ENCODE assay signal across 1 cellular context in genomic region chr16:83995756-83996155, GRCh38.
TF ChIP-seq lines count a peak whose summit lies in the region.

No MANE protein-coding gene starts in this region.

TF ChIP-seq in HCT116, 20 proteins besides CTCF, POLR2A, EP300 and RAD21 (continued from another document):
- no peak for TF ChIP-seq ELF1 (IDR thresholded peaks at IDR 0.05; ENCODE audit: borderline replicate concordance, low read depth)
- TF ChIP-seq ATF3 (IDR thresholded peaks at IDR 0.05) = no peak
- TF ChIP-seq EGR1 (IDR thresholded peaks at IDR 0.05; ENCODE audit: low read depth) = no peak
- no peak for TF ChIP-seq SIN3A (IDR thresholded peaks at IDR 0.05; ENCODE audit: low read depth)
